ENCODE assay signal across 8 cellular contexts in genomic region chr13:36820222-36820621, GRCh38. TPM values are rescaled to one million over a fixed set of nuclear protein-coding genes. Genes with fewer than 3 reads are reported as not detected.
DNase-seq lines count a peak whose midpoint lies in the region; ATAC-seq and TF ChIP-seq lines count a peak whose summit lies in the region.

No MANE protein-coding gene starts in this region.

- no peaks in the 10 kb centered on the region for H3K9me3 Mint-ChIP-seq in T-cell
- H3K9me3 Mint-ChIP-seq in immature natural killer cell: no peaks in the 10 kb centered on the region

- ATAC-seq in left cardiac atrium (no peak), HG03045 (IDR thresholded peaks at IDR 0.05; ENCODE audit: unreplicated experiment) (peak; percentile 43), T-cell (replicated peaks in 1 of 4) (no peak), upper lobe of right lung (no peak)

- intact Hi-C loops in left cardiac atrium (cut with DNase I): no loop called here
- intact Hi-C loops in upper lobe of right lung (cut with DNase I): no loop called here

- POLR2A ChIA-PET in T-cell (lab: Charles Lee): interaction anchor here in 1 of 2 donors (0.7 kb wide), 1 partner anchor 251 kb away, joined by 11 read pairs; no protein-coding TSS in a partner anchor

- H3K27me3 Mint-ChIP-seq in T-cell (no peaks in the 10 kb centered on the region), immature natural killer cell (ENCODE audit: low read depth in 3 of 3) (peaks cover 8 to 17% (median 9%) of the 10 kb centered on the region in 3 donors)

- CTCF ChIA-PET in T-cell (lab: Charles Lee): no interaction called here

- H3K27ac ChIP-seq in cardiac muscle cell (no peak overlapping the region), upper lobe of right lung (no peak overlapping the region)

- H3K9me3 ChIP-seq in cardiac muscle cell (ENCODE audit: low read depth) (no peaks in the 10 kb centered on the region), upper lobe of right lung (no peaks in the 10 kb centered on the region)

- H3K27ac Mint-ChIP-seq in T-cell (peak overlapping the region; percentile 81 to 83), immature natural killer cell (peak overlapping the region; percentile 83 to 98 (median 96))

- H3K4me3 ChIP-seq in cardiac muscle cell (peak overlapping the region; percentile 66), upper lobe of right lung (peak overlapping the region; percentile 74)

- H3K4me3 Mint-ChIP-seq in T-cell (peak overlapping the region; percentile 88 to 95 (median 89)), immature natural killer cell (peak overlapping the region; percentile 94 to 96 (median 95))

- H3K27me3 ChIP-seq in cardiac muscle cell: no peaks in the 10 kb centered on the region
- H3K27me3 ChIP-seq in upper lobe of right lung: no peaks in the 10 kb centered on the region

- H3K36me3 Mint-ChIP-seq in T-cell (peaks cover 2% of the 10 kb centered on the region), immature natural killer cell (no peaks in the 10 kb centered on the region)

- peaks cover 58 to 63% (median 59%) of the 10 kb centered on the region in 3 donors for H3K4me1 Mint-ChIP-seq in T-cell
- peaks cover 40 to 66% of the 10 kb centered on the region in 2 donors for H3K4me1 Mint-ChIP-seq in immature natural killer cell

- DNase-seq in cardiac muscle cell (ENCODE audit: low read depth in 1 of 2, low spot score in 1 of 2) (no peak), left cardiac atrium (no peak), T-cell (no peak), immature natural killer cell (no peak), upper lobe of right lung (no peak), HuH-7.5 (ENCODE audit: low spot score) (no peak)
- no peak for DNase-seq in stimulated activated CD4-positive, alpha-beta T cell treated with anti-CD3 and anti-CD28 coated beads, Interleukin-2, amount 100 ng/mL, for 48 hours

- no peak for TF ChIP-seq CTCF in cardiac muscle cell (IDR thresholded peaks at IDR 0.05; ENCODE audit: low read depth, low read length)
- no peak for TF ChIP-seq CTCF in upper lobe of right lung (IDR thresholded peaks at IDR 0.05)

- H3K36me3 ChIP-seq in cardiac muscle cell (no peaks in the 10 kb centered on the region), upper lobe of right lung (peaks cover 3% of the 10 kb centered on the region)

- peaks cover 6% of the 10 kb centered on the region for H3K4me1 ChIP-seq in cardiac muscle cell (ENCODE audit: low read depth)
- peaks cover 22% of the 10 kb centered on the region for H3K4me1 ChIP-seq in upper lobe of right lung

RNA-seq across cellular contexts. Expression of gene RFXAP, which starts 1.2 kb away (rescaled TPM):
- total RNA-seq in cardiac muscle cell: 3.9 and 10.5 TPM in 2 replicates
- polyA plus RNA-seq in cardiac muscle cell: 10.5 and 17.6 TPM in 2 replicates
- 1 to 10 TPM; 2.7 to 3.5 TPM for total RNA-seq in left cardiac atrium
- total RNA-seq in T-cell: 10 to 100 TPM in 2 of 5 donors, 1 to 10 TPM in 3; 6.5 to 13.4 (median 9.0) TPM
- 1 to 10 TPM; 2.6 to 4.8 (median 4.3) TPM for polyA plus RNA-seq in immature natural killer cell
- total RNA-seq in upper lobe of right lung: 5.3 TPM
